ENCODE assay signal across 8 cellular contexts in the genomic region with DNA sequence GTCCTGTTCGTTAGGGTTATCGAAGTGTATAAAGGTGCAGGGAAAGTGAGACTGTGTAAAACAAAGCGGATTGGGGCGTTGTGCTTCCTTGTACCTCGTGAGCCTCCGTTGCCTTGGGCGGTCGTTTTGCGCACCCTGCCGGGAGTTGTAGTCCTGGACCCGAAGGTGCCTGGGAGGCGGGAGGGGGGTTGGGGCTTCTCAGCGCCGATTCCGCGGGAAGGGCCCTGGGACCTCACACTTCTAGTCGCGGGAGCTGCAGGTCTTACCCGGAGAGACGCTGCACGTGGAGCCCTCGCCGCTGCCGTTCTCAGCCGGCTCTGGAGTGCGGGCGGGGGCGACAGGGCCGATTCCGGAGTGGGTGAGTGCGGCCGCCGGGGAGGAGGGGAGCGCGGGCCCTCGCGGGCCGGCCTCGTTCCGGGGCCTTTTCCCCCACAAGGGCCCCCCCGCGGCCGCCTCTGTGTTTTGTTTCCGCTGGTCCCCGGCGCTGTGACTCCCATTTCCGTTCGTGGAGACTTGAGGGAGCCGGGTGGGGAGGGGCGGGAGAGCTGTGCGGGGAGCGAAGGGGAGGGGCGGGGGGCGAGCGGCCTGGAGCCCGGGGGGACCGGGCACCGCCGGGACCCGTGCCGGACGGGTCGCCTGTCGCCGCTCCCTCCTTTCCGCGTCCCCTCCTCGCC. TPM values are rescaled to one million over a fixed set of nuclear protein-coding genes. Genes with fewer than 3 reads are reported as not detected.
A peak's percentile ranks its signal among the peaks of the same experiment; 100 is the strongest.
DNase-seq lines count a peak whose midpoint lies in the region; ATAC-seq and TF ChIP-seq lines count a peak whose summit lies in the region.

No MANE protein-coding gene starts in this region.

- no peak for TF ChIP-seq CTCF in A673 (conservative IDR thresholded peaks at IDR 0.05; ENCODE audit: low read depth, low read length)

- ATAC-seq in GM18861 (IDR thresholded peaks at IDR 0.05; ENCODE audit: unreplicated experiment) (peak; percentile 42), HG03097 (IDR thresholded peaks at IDR 0.05; ENCODE audit: low FRiP score, unreplicated experiment) (peak; percentile 55)
- ATAC-seq in central memory CD8-positive, alpha-beta T cell (replicated peaks; ENCODE audit: extremely low read depth, poor library complexity, severe bottlenecking): peak; percentile 70

- H3K4me3 Mint-ChIP-seq in central memory CD8-positive, alpha-beta T cell: peak overlapping the region; percentile 95

- H3K9me3 ChIP-seq in A673 (ENCODE audit: low read depth, low read length, poor library complexity, severe bottlenecking): no peaks in the 10 kb centered on the region

- H3K9me3 Mint-ChIP-seq in central memory CD8-positive, alpha-beta T cell: no peaks in the 10 kb centered on the region

- DNase-seq in A673 (ENCODE audit: low spot score): peak; percentile 95
- peak; percentile 89 for DNase-seq in NCI-H2196 treated with DMSO at 0.1 percent for 48 hours (lab: John Stamatoyannopoulos, UW; ENCODE audit: unreplicated experiment)
- DNase-seq in activated CD4-positive, CD25-positive, alpha-beta regulatory T cell treated with anti-CD3 and anti-CD28 coated beads, Interleukin-2, amount 50 U/mL, for 16 hours (ENCODE audit: low read depth, low spot score): peak; percentile 83
- DNase-seq in central memory CD8-positive, alpha-beta T cell (ENCODE audit: low spot score in 2 of 2): peak; percentile 85 to 88
- peak; percentile 92 for DNase-seq in islet precursor cell
- peak; percentile 82 for DNase-seq in stimulated activated CD4-positive, alpha-beta T cell treated with anti-CD3 and anti-CD28 coated beads, Interleukin-12 subunit alpha, Interleukin-12 subunit beta, amount 100 ng/mL, for 4 hours

- peak overlapping the region; percentile 89 for H3K4me3 ChIP-seq in A673 (ENCODE audit: low read depth, low read length, poor library complexity, severe bottlenecking)

- CTCF ChIA-PET in A673 (lab: Charles Lee): interaction anchor here (1.0 kb wide), 1 partner anchor 129 kb away, joined by 3 read pairs; no protein-coding TSS in a partner anchor

- peaks cover 16% of the 10 kb centered on the region for H3K4me1 ChIP-seq in A673 (ENCODE audit: insufficient read depth, low read length, poor library complexity, severe bottlenecking)

- H3K27me3 Mint-ChIP-seq in central memory CD8-positive, alpha-beta T cell: no peaks in the 10 kb centered on the region

- peak overlapping the region; percentile 97 for H3K27ac Mint-ChIP-seq in central memory CD8-positive, alpha-beta T cell (ENCODE audit: low read depth)

- peaks cover 23% of the 10 kb centered on the region for H3K36me3 Mint-ChIP-seq in central memory CD8-positive, alpha-beta T cell (ENCODE audit: insufficient read depth)

- no peaks in the 10 kb centered on the region for H3K36me3 ChIP-seq in A673 (ENCODE audit: insufficient read depth, low read length, poor library complexity, severe bottlenecking)

- H3K27ac ChIP-seq in A673 (ENCODE audit: low read depth, low read length, poor library complexity, severe bottlenecking): peak overlapping the region; percentile 99

- H3K4me1 Mint-ChIP-seq in central memory CD8-positive, alpha-beta T cell: peaks cover 52% of the 10 kb centered on the region

- H3K27me3 ChIP-seq in A673 (replicated peaks; ENCODE audit: insufficient read depth, low read depth, low read length, poor library complexity): no peaks in the 10 kb centered on the region

- POLR2A ChIA-PET in A673 (lab: Charles Lee; ENCODE audit: low non-redundant PET): interaction anchor here (0.6 kb wide), 1 partner anchor 758 kb away, joined by 3 read pairs; no protein-coding TSS in a partner anchor

- no TSS peak for BruUV-seq in A673 (replicated peaks; lab: Mats Ljungman, UMichigan)

- intact Hi-C loops in A673 (cut with micrococcal nuclease; ENCODE audit: unreplicated experiment): loop anchor here (1.0 to 10.0 kb wide), 2 partner anchors 127 to 129 kb away; no protein-coding TSS in a partner anchor

RNA-seq across cellular contexts. Expression of a gene that starts 0.6 kb away (rescaled TPM):
- total RNA-seq in A673 (2021): 23.9 and 26.2 TPM in 2 replicates

RNA-seq across cellular contexts. Expression of a gene that starts 0.7 kb away (rescaled TPM):
- 173 and 185 TPM in 2 replicates for total RNA-seq in A673 (2021)

Comparison
In these comparisons a context has a peak if more than half of its experiments do, and no peak if none do; other contexts are left out.
1. Peak in every context shown above with its lines: DNase-seq, ATAC-seq, H3K4me3 ChIP-seq and H3K27ac ChIP-seq.